ENCODE assay signal across 24 cellular contexts in genomic region chr5:3056901-3057300, GRCh38.
"Had no signal": no experiment of that assay in that cellular context is flagged by ENCODE, and none has a peak within 500 bp of the region (broad histone marks: within the 10 kb centered on the region; RNA-seq: fewer than 3 reads in every experiment).

No MANE protein-coding gene starts in this region.

- H3K4me3 Mint-ChIP-seq: activated naive CD8-positive, alpha-beta T cell treated with anti-CD3 and anti-CD28 coated beads for 36 hours; effector memory CD8-positive, alpha-beta T cell; immature natural killer cell; naive thymus-derived CD4-positive, alpha-beta T cell; T-helper 1 cell treated with Interleukin-12 subunit alpha and Interleukin-12 subunit beta and Interleukin-4 antibody, amounts not matched to agents 30 μg/mL and 1 μg/mL, for 36 hours had no signal

- DNase-seq: activated CD4-positive, alpha-beta T cell treated with anti-CD3 and anti-CD28 coated beads for 4 hours; activated CD4-positive, alpha-beta T cell treated with anti-CD3 and anti-CD28 coated beads, Interleukin-2, amount 50 U/mL, for 4 hours; activated CD8-positive, alpha-beta memory T cell treated with anti-CD3 and anti-CD28 coated beads for 24 hours; activated effector memory CD4-positive, alpha-beta T cell treated with Interleukin-2 at 50 U/mL for 16 hours; activated naive CD4-positive, alpha-beta T cell treated with Interleukin-2 at 50 U/mL for 16 hours; activated naive CD8-positive, alpha-beta T cell treated with anti-CD3 and anti-CD28 coated beads for 36 hours; aorta; body of pancreas; cortex of kidney; effector memory CD8-positive, alpha-beta T cell; hippocampal formation; immature natural killer cell; kidney; left colon; midbrain; naive thymus-derived CD4-positive, alpha-beta T cell; posterior cingulate gyrus; right lobe of liver; stimulated activated CD4-positive, alpha-beta T cell treated with anti-CD3 and anti-CD28 coated beads, Interleukin-2, amount 100 ng/mL, for 48 hours; stimulated activated naive CD8-positive, alpha-beta T cell treated with anti-CD3 and anti-CD28 coated beads, Interleukin-15, Interleukin-2, amounts not matched to agents 100 U/mL and 50 U/mL, for 24 hours; T-helper 9 cell; testis; transverse colon had no signal

- H3K27me3 Mint-ChIP-seq: effector memory CD8-positive, alpha-beta T cell had no signal

- H3K36me3 Mint-ChIP-seq: activated naive CD8-positive, alpha-beta T cell treated with anti-CD3 and anti-CD28 coated beads for 36 hours had no signal

- H3K27ac Mint-ChIP-seq: activated naive CD8-positive, alpha-beta T cell treated with anti-CD3 and anti-CD28 coated beads for 36 hours; effector memory CD8-positive, alpha-beta T cell; immature natural killer cell; naive thymus-derived CD4-positive, alpha-beta T cell; T-helper 1 cell treated with Interleukin-12 subunit alpha and Interleukin-12 subunit beta and Interleukin-4 antibody, amounts not matched to agents 30 μg/mL and 1 μg/mL, for 36 hours had no signal

- ATAC-seq: body of pancreas; effector memory CD8-positive, alpha-beta T cell; left colon; naive thymus-derived CD4-positive, alpha-beta T cell; right lobe of liver; stimulated activated naive CD8-positive, alpha-beta T cell treated with anti-CD3 and anti-CD28 coated beads, Interleukin-15, Interleukin-2, amounts not matched to agents 100 U/mL and 50 U/mL, for 24 hours had no signal

- H3K4me1 Mint-ChIP-seq: activated naive CD8-positive, alpha-beta T cell treated with anti-CD3 and anti-CD28 coated beads for 36 hours; immature natural killer cell; naive thymus-derived CD4-positive, alpha-beta T cell had no signal
